8 cellular contexts compared by ENCODE assay signal in genomic region chr19:58381460-58382220, GRCh38. TPM values are rescaled to one million over a fixed set of nuclear protein-coding genes. Genes with fewer than 3 reads are reported as not detected.
DNase-seq lines count a peak whose midpoint lies in the region; ATAC-seq and TF ChIP-seq lines count a peak whose summit lies in the region.

No MANE protein-coding gene starts in this region.

- peak overlapping the region; percentile 86 for H3K4me3 Mint-ChIP-seq in activated naive CD4-positive, alpha-beta T cell treated with anti-CD3 and anti-CD28 coated beads for 36 hours
- H3K4me3 Mint-ChIP-seq in memory B cell: peak overlapping the region; percentile 87

- H3K4me1 ChIP-seq in upper lobe of left lung: peaks cover 27 to 46% (median 30%) of the 10 kb centered on the region in 4 donors

- peak overlapping the region; percentile 84 for H3K27ac Mint-ChIP-seq in activated naive CD4-positive, alpha-beta T cell treated with anti-CD3 and anti-CD28 coated beads for 36 hours
- peak overlapping the region; percentile 92 for H3K27ac Mint-ChIP-seq in memory B cell

- H3K27me3 ChIP-seq in brain microvascular endothelial cell (replicated peaks): no peaks in the 10 kb centered on the region
- no peaks in the 10 kb centered on the region for H3K27me3 ChIP-seq in upper lobe of left lung

- POLR2A ChIA-PET in GM10248 (lab: Yijun Ruan, JAX): no interaction called here

- 26 to 30% methylated on average over 26 of the region's 26 CpGs for WGBS in upper lobe of left lung, 2 donors

- H3K36me3 ChIP-seq in brain microvascular endothelial cell (replicated peaks): no peaks in the 10 kb centered on the region
- no peaks in the 10 kb centered on the region for H3K36me3 ChIP-seq in upper lobe of left lung

- intact Hi-C loops in activated naive CD4-positive, alpha-beta T cell treated with anti-CD3 and anti-CD28 coated beads for 36 hours (cut with micrococcal nuclease): loop anchor here (1.0 to 10.0 kb wide), 13 partner anchors 19 to 198 kb away; partner anchors contain the start of genes ERVK3-1, ZNF132, ZNF274 and ZNF324

- TF ChIP-seq CTCF in brain microvascular endothelial cell (IDR thresholded peaks at IDR 0.05; ENCODE audit: low read depth, low read length, missing control alignments) (no peak), upper lobe of left lung (IDR thresholded peaks at IDR 0.05) (no peak), GM10248 (IDR thresholded peaks at IDR 0.05; ENCODE audit: control extremely low read depth, extremely low read depth, low read depth, missing control alignments) (no peak)

- no peaks in the 10 kb centered on the region for H3K9me3 ChIP-seq in upper lobe of left lung

- DNase-seq in activated naive CD4-positive, alpha-beta T cell treated with anti-CD3 and anti-CD28 coated beads for 36 hours: no peak
- DNase-seq in activated naive CD4-positive, alpha-beta T cell treated with anti-CD3 and anti-CD28 coated beads, Interleukin-2, amount 50 U/mL, for 16 hours: no peak
- DNase-seq in brain microvascular endothelial cell (no peak), memory B cell (ENCODE audit: low spot score in 2 of 2) (no peak), upper lobe of left lung (no peak), NCI-H1930 (lab: John Stamatoyannopoulos, UW) (no peak), GM10248 (ENCODE audit: extremely low spot score) (no peak)

- H3K4me3 ChIP-seq in brain microvascular endothelial cell (ENCODE audit: low read depth, low read length) (peak overlapping the region; percentile 77), upper lobe of left lung (peak overlapping the region; percentile 57 to 86 (median 74))

- peak overlapping the region; percentile 67 for H3K27ac ChIP-seq in brain microvascular endothelial cell
- peak overlapping the region; percentile 87 to 92 (median 89) for H3K27ac ChIP-seq in upper lobe of left lung

- CTCF ChIA-PET in activated naive CD4-positive, alpha-beta T cell treated with anti-CD3 and anti-CD28 coated beads for 36 hours (lab: Charles Lee): no interaction called here
- CTCF ChIA-PET in GM10248 (lab: Yijun Ruan, JAX): interaction anchor here (1.2 kb wide), 2 partner anchors 21 to 64 kb away, joined by 3 to 5 read pairs; no protein-coding TSS in a partner anchor

- peaks cover 20% of the 10 kb centered on the region for H3K4me1 Mint-ChIP-seq in activated naive CD4-positive, alpha-beta T cell treated with anti-CD3 and anti-CD28 coated beads for 36 hours (ENCODE audit: low read depth)
- peaks cover 29% of the 10 kb centered on the region for H3K4me1 Mint-ChIP-seq in memory B cell

- no peaks in the 10 kb centered on the region for H3K27me3 Mint-ChIP-seq in activated naive CD4-positive, alpha-beta T cell treated with anti-CD3 and anti-CD28 coated beads for 36 hours (ENCODE audit: low read depth)
- H3K27me3 Mint-ChIP-seq in memory B cell: no peaks in the 10 kb centered on the region

- ATAC-seq in memory B cell (ENCODE audit: low read depth) (no peak), upper lobe of left lung (ENCODE audit: low FRiP score in 2 of 2) (no peak), GM21717 (IDR thresholded peaks at IDR 0.05; ENCODE audit: unreplicated experiment) (no peak)

- in situ Hi-C loops in brain microvascular endothelial cell (cut with HindIII; ENCODE audit: low pct_ligation_motif_present, low sequenced_read_pairs): no loop called here

- peak in 1 of 4 donors; percentile 11 for TF ChIP-seq POLR2A in upper lobe of left lung (IDR thresholded peaks at IDR 0.05)

- H3K36me3 Mint-ChIP-seq in activated naive CD4-positive, alpha-beta T cell treated with anti-CD3 and anti-CD28 coated beads for 36 hours (ENCODE audit: low read depth): peaks cover 1% of the 10 kb centered on the region
- H3K36me3 Mint-ChIP-seq in memory B cell: no peaks in the 10 kb centered on the region

- H3K9me3 Mint-ChIP-seq in activated naive CD4-positive, alpha-beta T cell treated with anti-CD3 and anti-CD28 coated beads for 36 hours: no peaks in the 10 kb centered on the region
- no peaks in the 10 kb centered on the region for H3K9me3 Mint-ChIP-seq in memory B cell

- no peak for TF ChIP-seq EP300 in upper lobe of left lung (IDR thresholded peaks at IDR 0.05)

RNA-seq across cellular contexts. Expression of gene ZNF837, which starts 0.8 kb away (rescaled TPM):
- 1 to 10 TPM; 1.7 to 1.9 TPM for total RNA-seq in activated naive CD4-positive, alpha-beta T cell treated with anti-CD3 and anti-CD28 coated beads for 36 hours
- 1 to 10 TPM; 1.8 to 9.4 (median 3.7) TPM for total RNA-seq in upper lobe of left lung

RNA-seq across cellular contexts. Expression of gene RPS5, which starts 5.4 kb away (rescaled TPM):
- total RNA-seq in activated naive CD4-positive, alpha-beta T cell treated with anti-CD3 and anti-CD28 coated beads for 36 hours: 1,000 to 10,000 TPM; 1,806 to 1,853 TPM
- 1,000 to 10,000 TPM in 1 of 6 donors, 100 to 1,000 TPM in 5; 291 to 1,408 (median 829) TPM for total RNA-seq in upper lobe of left lung

RNA-seq across cellular contexts. Expression of gene RNF225, which starts 13.8 kb away (rescaled TPM):
- total RNA-seq in activated naive CD4-positive, alpha-beta T cell treated with anti-CD3 and anti-CD28 coated beads for 36 hours: under 1 TPM in 1 of 2 experiments, not detected in 1; 0.32 TPM
- total RNA-seq in upper lobe of left lung: 1 to 10 TPM in 2 of 6 donors, under 1 TPM in 1, not detected in 3; 0.27 to 5.2 (median 2.0) TPM

RNA-seq across cellular contexts. Expression of gene ZNF497, which starts 19.1 kb away (rescaled TPM):
- under 1 TPM; 0.40 to 0.41 TPM for total RNA-seq in activated naive CD4-positive, alpha-beta T cell treated with anti-CD3 and anti-CD28 coated beads for 36 hours
- total RNA-seq in upper lobe of left lung: 10 to 100 TPM in 1 of 6 donors, 1 to 10 TPM in 5; 1.5 to 15.7 (median 4.0) TPM

RNA-seq across cellular contexts. Expression of gene ZNF584, which starts 26.8 kb away (rescaled TPM):
- 1 to 10 TPM; 3.4 to 4.8 TPM for total RNA-seq in activated naive CD4-positive, alpha-beta T cell treated with anti-CD3 and anti-CD28 coated beads for 36 hours
- 10 to 100 TPM in 4 of 6 donors, 1 to 10 TPM in 2; 7.4 to 31.0 (median 13.1) TPM for total RNA-seq in upper lobe of left lung
